8 cellular contexts compared by ENCODE assay signal in the genomic region with DNA sequence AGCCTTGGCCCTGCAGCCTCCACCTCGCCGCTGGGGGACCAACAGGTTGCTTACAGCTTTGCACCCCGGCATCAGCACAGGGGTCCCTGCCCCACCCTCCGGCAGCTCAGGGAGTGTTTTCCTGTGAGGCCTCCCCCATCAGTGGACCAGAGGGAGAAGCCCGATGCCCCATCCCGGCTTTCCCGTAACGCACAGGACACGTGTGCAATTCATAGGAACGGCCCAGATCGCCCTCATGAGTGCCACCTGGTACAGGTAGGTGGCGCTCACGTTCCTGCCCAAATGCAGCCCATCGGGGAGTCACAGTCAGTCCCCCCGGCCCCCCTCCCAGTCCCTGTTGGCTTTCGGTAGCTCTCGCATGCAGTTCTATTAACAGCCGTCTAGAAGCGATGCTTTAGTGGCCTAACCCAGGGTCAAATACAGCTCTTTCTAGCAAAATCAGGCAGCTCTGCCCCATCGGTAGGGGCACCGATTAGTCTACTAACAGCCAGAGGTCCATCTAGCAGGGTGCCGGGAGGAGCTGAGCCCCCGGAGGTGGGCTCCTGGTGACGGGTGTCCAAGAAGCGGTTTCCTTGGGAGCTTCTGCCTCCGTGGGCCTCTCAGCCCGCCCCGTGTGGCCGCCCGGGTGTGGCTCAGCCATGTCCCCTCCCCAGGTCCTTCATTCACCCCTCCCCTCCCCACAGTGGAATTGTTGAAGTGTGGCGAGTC. TPM values are rescaled to one million over a fixed set of nuclear protein-coding genes. Genes with fewer than 3 reads are reported as not detected.
DNase-seq lines count a peak whose midpoint lies in the region; ATAC-seq and TF ChIP-seq lines count a peak whose summit lies in the region.

No MANE protein-coding gene starts in this region.

- no peak overlapping the region for H3K9ac ChIP-seq in Loucy (ENCODE audit: low read depth, low read length, poor library complexity, severe bottlenecking)

- no peaks in the 10 kb centered on the region for H4K20me1 ChIP-seq in Loucy (ENCODE audit: insufficient read depth, low read length, poor library complexity, severe bottlenecking)

- ATAC-seq in lower lobe of right lung (peak in 1 of 2 donors; percentile 37), HG03196 (IDR thresholded peaks at IDR 0.05; ENCODE audit: unreplicated experiment) (no peak), HG03442 (IDR thresholded peaks at IDR 0.05; ENCODE audit: unreplicated experiment) (no peak)

- TF ChIP-seq CTCF in Loucy (conservative IDR thresholded peaks at IDR 0.05; ENCODE audit: low read length) (peak; percentile 71), brain (conservative IDR thresholded peaks at IDR 0.05) (peak; percentile 26 to 61), lower lobe of right lung (IDR thresholded peaks at IDR 0.05) (peak; percentile 40)

- DNase-seq in DMS53 (lab: John Stamatoyannopoulos, UW) (peak; percentile 87), lower lobe of right lung (no peak), NCI-H187 treated with DMSO at 0.1 percent for 48 hours (lab: John Stamatoyannopoulos, UW) (no peak)
- DNase-seq in activated CD8-positive, alpha-beta memory T cell treated with anti-CD3 and anti-CD28 coated beads for 24 hours: no peak

- H3K27me3 ChIP-seq in Loucy (ENCODE audit: insufficient read depth, low read length, poor library complexity, severe bottlenecking) (no peaks in the 10 kb centered on the region), lower lobe of right lung (ENCODE audit: low read depth) (no peaks in the 10 kb centered on the region)

- no peak overlapping the region for H2AFZ ChIP-seq in Loucy (ENCODE audit: low read length)

- no peaks in the 10 kb centered on the region for H3K9me3 ChIP-seq in Loucy (ENCODE audit: insufficient read depth, low read depth, low read length)
- H3K9me3 ChIP-seq in lower lobe of right lung: no peaks in the 10 kb centered on the region

- H3K36me3 ChIP-seq in Loucy (ENCODE audit: insufficient read depth, low read length) (peaks cover 5% of the 10 kb centered on the region; the same call in 1 of the 2 replicates), lower lobe of right lung (peaks cover 43% of the 10 kb centered on the region)

- H3K4me3 Mint-ChIP-seq in brain: no peak overlapping the region

- H3K4me1 ChIP-seq in Loucy (ENCODE audit: insufficient read depth, low read length, poor library complexity, severe bottlenecking) (no peaks in the 10 kb centered on the region), lower lobe of right lung (no peaks in the 10 kb centered on the region)

- intact Hi-C loops in lower lobe of right lung (cut with DNase I): loop anchor here (10.0 kb wide), 1 partner anchor 201 kb away; no protein-coding TSS in a partner anchor

- H3K4me2 ChIP-seq in Loucy (ENCODE audit: low read depth, low read length, poor library complexity, severe bottlenecking): no peak overlapping the region

- H3K9me2 ChIP-seq in Loucy (replicated peaks; ENCODE audit: low read depth, low read length): no peaks in the 10 kb centered on the region

- H3K36me3 Mint-ChIP-seq in brain: peaks cover 32% of the 10 kb centered on the region

- peaks cover 5% of the 10 kb centered on the region for H3K27me3 Mint-ChIP-seq in brain

- peak overlapping the region in 1 of 5 experiments; percentile 77 for H3K27ac Mint-ChIP-seq in brain

- no peaks in the 10 kb centered on the region for H3K9me3 Mint-ChIP-seq in brain

- no peaks in the 10 kb centered on the region for H3F3A ChIP-seq in Loucy (ENCODE audit: low read depth)

- H3K4me3 ChIP-seq in Loucy (ENCODE audit: low read length, poor library complexity, severe bottlenecking) (no peak overlapping the region), lower lobe of right lung (no peak overlapping the region)

- no peak overlapping the region for H3K27ac ChIP-seq in lower lobe of right lung

- H3K4me1 Mint-ChIP-seq in brain: no peaks in the 10 kb centered on the region

- H3K79me2 ChIP-seq in Loucy (ENCODE audit: insufficient read depth, low read length): no peaks in the 10 kb centered on the region

RNA-seq across cellular contexts. Expression of a gene that starts 48.4 kb away (rescaled TPM):
- polyA plus RNA-seq in brain (ENCODE audit: insufficient read depth, low read depth, low replicate concordance): 33.6 TPM
- total RNA-seq in lower lobe of right lung: 16.3 TPM
